14 cellular contexts compared by ENCODE assay signal in the genomic region with DNA sequence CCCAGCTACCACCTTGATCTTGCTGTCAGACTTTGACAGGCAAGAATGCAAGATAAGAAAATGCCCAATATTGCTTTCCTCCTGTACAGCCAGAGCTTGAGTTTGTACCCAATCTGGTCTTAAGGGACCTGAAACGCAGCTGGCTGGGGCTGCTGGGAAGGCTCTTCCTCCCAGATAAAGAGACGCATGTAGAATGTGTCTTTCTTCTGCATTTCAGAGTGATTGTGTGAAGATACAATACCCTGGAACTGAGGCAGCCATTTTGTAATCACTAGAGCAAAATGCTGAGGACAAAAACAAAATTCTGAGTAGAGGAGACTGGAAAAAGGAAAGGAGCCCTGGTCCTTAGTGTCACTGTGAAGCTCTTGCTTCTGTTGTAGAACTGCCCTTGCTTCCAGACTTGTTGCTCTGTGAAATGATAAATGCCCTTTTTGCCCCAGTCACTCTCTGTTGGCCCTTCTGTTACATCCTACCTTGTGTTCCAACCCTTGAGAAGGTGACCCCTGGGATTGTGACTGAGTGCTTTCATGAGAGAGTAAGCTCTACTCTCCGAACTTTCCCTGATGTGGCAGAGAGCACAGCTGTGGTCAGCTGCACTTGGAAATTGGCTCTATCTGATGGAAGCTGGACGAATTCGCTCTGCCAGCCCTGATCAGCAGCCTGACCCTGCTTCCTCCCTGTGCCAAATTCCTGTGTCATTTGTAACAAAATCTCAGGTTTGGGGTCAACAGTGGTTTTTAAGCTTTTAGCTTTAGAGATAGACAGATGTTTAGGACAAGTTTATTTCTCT.
DNase-seq lines count a peak whose midpoint lies in the region; ATAC-seq and TF ChIP-seq lines count a peak whose summit lies in the region.
"Had no signal": no experiment of that assay in that cellular context is flagged by ENCODE, and none has a peak within 500 bp of the region (broad histone marks: within the 10 kb centered on the region; RNA-seq: fewer than 3 reads in every experiment).

No MANE protein-coding gene starts in this region.

- peak overlapping the region; percentile 86 for H2AFZ ChIP-seq in neuronal stem cell (ENCODE audit: low read length)

- no peaks in the 10 kb centered on the region for H3K27me3 Mint-ChIP-seq in endothelial cell (ENCODE audit: unreplicated experiment)

- H3K14ac ChIP-seq in neuronal stem cell (ENCODE audit: low read length), result no peak overlapping the region

- no CpG with 5 or more reads among the region's 5 CpGs for WGBS in neuronal stem cell (ENCODE audit: extremely low coverage in 2 of 2, insufficient read length in 2 of 2, insufficient replicate concordance in 1 of 2), 2 donors

- H3K27ac Mint-ChIP-seq in endothelial cell (ENCODE audit: unreplicated experiment), result no peak overlapping the region

- H3K4me2 ChIP-seq in neuronal stem cell (ENCODE audit: insufficient read depth, low read length, poor library complexity, severe bottlenecking), result no peak overlapping the region

- peak; percentile 71 for ATAC-seq in Right ventricle myocardium superior (ENCODE audit: poor library complexity)

- H3K9ac ChIP-seq in neuronal stem cell (ENCODE audit: low read depth, low read length, poor library complexity), result no peak overlapping the region

- H4K91ac ChIP-seq in neuronal stem cell (ENCODE audit: low read depth, low read length, poor library complexity), result no peak overlapping the region

- no peak overlapping the region for H2BK5ac ChIP-seq in neuronal stem cell (ENCODE audit: low read length)

- intact Hi-C loops in Right ventricle myocardium superior (cut with DNase I), result no loop called here

- no peaks in the 10 kb centered on the region for H3K9me3 Mint-ChIP-seq in endothelial cell (ENCODE audit: unreplicated experiment)

- H3K4me1 Mint-ChIP-seq in endothelial cell (ENCODE audit: unreplicated experiment), result peaks cover 10% of the 10 kb centered on the region

- peak; percentile 43 for DNase-seq in AG10803 (ENCODE audit: low read depth)
- peak; percentile 13 for DNase-seq in M059J (ENCODE audit: low read depth)
- no peak for DNase-seq in Right ventricle myocardium superior
- no peak for DNase-seq in neuronal stem cell (ENCODE audit: low spot score)
- no peak for DNase-seq in Kasumi-1 (lab: John Stamatoyannopoulos, UW)
- DNase-seq in endothelial cell (ENCODE audit: low spot score), result no peak
- DNase-seq in NCI-H526 treated with DMSO at 0.1 percent for 48 hours (lab: John Stamatoyannopoulos, UW), result no peak
- DNase-seq in cerebellar cortex (ENCODE audit: low spot score), result no peak
- DNase-seq: activated CD4-positive, CD25-positive, alpha-beta regulatory T cell; activated gamma-delta T cell; NCI-H2107; NCI-H774; ovary; RPMI8226 had no signal

- no peak overlapping the region for H3K27ac ChIP-seq in neuronal stem cell (replicated peaks; ENCODE audit: low read length)
- H3K27ac ChIP-seq: ovary had no signal

- no peak overlapping the region for H3K4me3 ChIP-seq in AG10803 (ENCODE audit: low read length)
- H3K4me3 ChIP-seq in neuronal stem cell (ENCODE audit: low read length in 2 of 2), result no peak overlapping the region
- H3K4me3 ChIP-seq: ovary had no signal

- H3K79me1 ChIP-seq in neuronal stem cell (ENCODE audit: low read depth, low read length), result no peaks in the 10 kb centered on the region

- H2BK120ac ChIP-seq in neuronal stem cell (ENCODE audit: low read depth, low read length), result no peak overlapping the region

- H3K4me3 Mint-ChIP-seq in endothelial cell (ENCODE audit: unreplicated experiment), result no peak overlapping the region

- H3K36me3 ChIP-seq in neuronal stem cell (replicated peaks in 1 of 2; ENCODE audit: control insufficient read depth in 2 of 2, insufficient read depth in 2 of 2, low read length in 2 of 2), result no peaks in the 10 kb centered on the region
- H3K36me3 ChIP-seq: ovary had no signal

- no peaks in the 10 kb centered on the region for H3K36me3 Mint-ChIP-seq in endothelial cell (ENCODE audit: low read depth, unreplicated experiment)

- H3K27me3 ChIP-seq in neuronal stem cell (ENCODE audit: control insufficient read depth in 3 of 3, insufficient read depth in 3 of 3, low read depth in 1 of 3, low read length in 3 of 3), result no peaks in the 10 kb centered on the region
- H3K27me3 ChIP-seq: ovary had no signal

- TF ChIP-seq CTCF in AG10803 (conservative IDR thresholded peaks at IDR 0.05; ENCODE audit: low read length) (no peak), endothelial cell (IDR thresholded peaks at IDR 0.05; ENCODE audit: unreplicated experiment) (no peak)

- no peak overlapping the region for H2BK15ac ChIP-seq in neuronal stem cell (ENCODE audit: low read length)

- no peak overlapping the region for H3K23ac ChIP-seq in neuronal stem cell (ENCODE audit: low read depth, low read length, poor library complexity)

- H3K18ac ChIP-seq in neuronal stem cell (ENCODE audit: low read length), result peak overlapping the region; percentile 50

- H3K4ac ChIP-seq in neuronal stem cell (ENCODE audit: low read length), result no peak overlapping the region

- H3K9me3 ChIP-seq in neuronal stem cell (replicated peaks in 1 of 2; ENCODE audit: control insufficient read depth in 2 of 2, insufficient read depth in 1 of 2, low read depth in 1 of 2, low read length in 2 of 2), result no peaks in the 10 kb centered on the region
- H3K9me3 ChIP-seq: ovary had no signal

- no peak overlapping the region for H4K8ac ChIP-seq in neuronal stem cell (ENCODE audit: low read depth, low read length)

- no peak overlapping the region for H2BK12ac ChIP-seq in neuronal stem cell (ENCODE audit: low read length)

- no peak overlapping the region for H2AK5ac ChIP-seq in neuronal stem cell (ENCODE audit: low read depth, low read length)

- H3K4me1 ChIP-seq in neuronal stem cell (ENCODE audit: control insufficient read depth in 2 of 2, insufficient read depth in 1 of 2, low read depth in 1 of 2, low read length in 2 of 2), result peaks cover 17 to 31% of the 10 kb centered on the region in 2 donors

Comparison
In these comparisons a context has a peak if more than half of its experiments do, and no peak if none do; other contexts are left out.
1. DNase-seq: peak in AG10803 (single experiment) and M059J (single experiment); none in Right ventricle myocardium superior (single experiment), neuronal stem cell (single experiment), Kasumi-1 (0 of 2), endothelial cell (single experiment), NCI-H526 treated with DMSO at 0.1 percent for 48 hours (single experiment) and cerebellar cortex (single experiment).